ENCODE assay signal across 11 cellular contexts in genomic region chr3:152377184-152377570, GRCh38.
DNase-seq lines count a peak whose midpoint lies in the region; ATAC-seq lines count a peak whose summit lies in the region.
"Had no signal": no experiment of that assay in that cellular context is flagged by ENCODE, and none has a peak within 500 bp of the region (broad histone marks: within the 10 kb centered on the region; RNA-seq: fewer than 3 reads in every experiment).

No MANE protein-coding gene starts in this region.

- H3K27ac Mint-ChIP-seq in activated naive CD8-positive, alpha-beta T cell: peak overlapping the region; percentile 93
- H3K27ac Mint-ChIP-seq in stimulated activated effector memory CD8-positive, alpha-beta T cell treated with anti-CD3 and anti-CD28 coated beads, Interleukin-12 subunit alpha, Interleukin-12 subunit beta, amount 100 ng/mL, for 72 hours: peak overlapping the region; percentile 57

- ATAC-seq in GM18907 (IDR thresholded peaks at IDR 0.05; ENCODE audit: unreplicated experiment) (peak; percentile 15), HG02840 (IDR thresholded peaks at IDR 0.05; ENCODE audit: low FRiP score, unreplicated experiment) (peak; percentile 5), GM19463 (IDR thresholded peaks at IDR 0.05; ENCODE audit: unreplicated experiment) (no peak), GM21367 (IDR thresholded peaks at IDR 0.05; ENCODE audit: unreplicated experiment) (no peak)
- no peak for ATAC-seq in stimulated activated effector memory CD8-positive, alpha-beta T cell treated with anti-CD3 and anti-CD28 coated beads, Interleukin-12 subunit alpha, Interleukin-12 subunit beta, amount 100 ng/mL, for 72 hours

- peaks cover 81% of the 10 kb centered on the region for H3K4me1 Mint-ChIP-seq in activated naive CD8-positive, alpha-beta T cell (ENCODE audit: low read depth)
- peaks cover 44% of the 10 kb centered on the region for H3K4me1 Mint-ChIP-seq in stimulated activated effector memory CD8-positive, alpha-beta T cell treated with anti-CD3 and anti-CD28 coated beads, Interleukin-12 subunit alpha, Interleukin-12 subunit beta, amount 100 ng/mL, for 72 hours

- peak overlapping the region; percentile 48 for H3K4me3 Mint-ChIP-seq in activated naive CD8-positive, alpha-beta T cell
- no peak overlapping the region for H3K4me3 Mint-ChIP-seq in stimulated activated effector memory CD8-positive, alpha-beta T cell treated with anti-CD3 and anti-CD28 coated beads, Interleukin-12 subunit alpha, Interleukin-12 subunit beta, amount 100 ng/mL, for 72 hours
- H3K4me3 Mint-ChIP-seq: activated CD4-positive, alpha-beta T cell treated with anti-CD3 and anti-CD28 coated beads, Interleukin-2, amount 10 ng/mL, durations not matched to agents 24 days and 14 days had no signal

- no peaks in the 10 kb centered on the region for H3K27me3 Mint-ChIP-seq in activated naive CD8-positive, alpha-beta T cell
- H3K27me3 Mint-ChIP-seq: activated CD4-positive, alpha-beta T cell treated with anti-CD3 and anti-CD28 coated beads, Interleukin-2, amount 10 ng/mL, durations not matched to agents 24 days and 14 days had no signal

- H3K9me3 Mint-ChIP-seq in activated naive CD8-positive, alpha-beta T cell (ENCODE audit: low read depth): no peaks in the 10 kb centered on the region
- H3K9me3 Mint-ChIP-seq in stimulated activated effector memory CD8-positive, alpha-beta T cell treated with anti-CD3 and anti-CD28 coated beads, Interleukin-12 subunit alpha, Interleukin-12 subunit beta, amount 100 ng/mL, for 72 hours: peaks cover 3% of the 10 kb centered on the region
- H3K9me3 Mint-ChIP-seq: activated CD4-positive, alpha-beta T cell treated with anti-CD3 and anti-CD28 coated beads, Interleukin-2, amount 10 ng/mL, durations not matched to agents 24 days and 14 days had no signal

- DNase-seq in stimulated activated effector memory CD8-positive, alpha-beta T cell treated with anti-CD3 and anti-CD28 coated beads, Interleukin-12 subunit alpha, Interleukin-12 subunit beta, amount 100 ng/mL, for 72 hours (ENCODE audit: low spot score in 2 of 2): no peak
- DNase-seq in activated effector memory CD4-positive, alpha-beta T cell treated with Interleukin-2 at 50 U/mL for 16 hours: no peak
- DNase-seq in NCI-H2227 treated with DMSO at 0.1 percent for 48 hours (lab: John Stamatoyannopoulos, UW): no peak
- DNase-seq: activated CD4-positive, alpha-beta T cell treated with anti-CD3 and anti-CD28 coated beads, Interleukin-2, amount 10 ng/mL, durations not matched to agents 24 days and 14 days; NCI-H446; stimulated activated CD4-positive, alpha-beta T cell treated with anti-CD3 and anti-CD28 coated beads, Interleukin-12 subunit alpha, Interleukin-12 subunit beta, amount 100 ng/mL, for 4 hours had no signal

- peaks cover 19% of the 10 kb centered on the region for H3K36me3 Mint-ChIP-seq in activated naive CD8-positive, alpha-beta T cell
- peaks cover 48% of the 10 kb centered on the region for H3K36me3 Mint-ChIP-seq in stimulated activated effector memory CD8-positive, alpha-beta T cell treated with anti-CD3 and anti-CD28 coated beads, Interleukin-12 subunit alpha, Interleukin-12 subunit beta, amount 100 ng/mL, for 72 hours

Comparison
In these comparisons a context has a peak if more than half of its experiments do, and no peak if none do; other contexts are left out.
1. ATAC-seq: peak in GM18907 (single experiment) and HG02840 (single experiment); none in stimulated activated effector memory CD8-positive, alpha-beta T cell treated with anti-CD3 and anti-CD28 coated beads, Interleukin-12 subunit alpha, Interleukin-12 subunit beta, amount 100 ng/mL, for 72 hours (single experiment), GM19463 (single experiment) and GM21367 (single experiment).